8 cellular contexts compared by ENCODE assay signal in genomic region chr4:129092636-129093172, GRCh38. TPM values are rescaled to one million over a fixed set of nuclear protein-coding genes. Genes with fewer than 3 reads are reported as not detected.
A peak's percentile ranks its signal among the peaks of the same experiment; 100 is the strongest.
DNase-seq lines count a peak whose midpoint lies in the region; ATAC-seq and TF ChIP-seq lines count a peak whose summit lies in the region.

No MANE protein-coding gene starts in this region.

- H3K27me3 ChIP-seq in mucosa of rectum (ENCODE audit: control insufficient read depth in 2 of 2, insufficient read depth in 2 of 2, low read length in 2 of 2) = no peaks in the 10 kb centered on the region

- no peak overlapping the region for H3K27ac Mint-ChIP-seq in activated CD4-positive, alpha-beta T cell treated with anti-CD3 and anti-CD28 coated beads for 36 hours

- no peak overlapping the region for H3K4me3 Mint-ChIP-seq in activated CD4-positive, alpha-beta T cell treated with anti-CD3 and anti-CD28 coated beads for 36 hours

- no peak for ATAC-seq in activated CD4-positive, alpha-beta T cell treated with anti-CD3 and anti-CD28 coated beads for 36 hours
- no peak for ATAC-seq in left lobe of liver

- H3K9ac ChIP-seq in mucosa of rectum (ENCODE audit: low read depth in 1 of 2, low read length in 2 of 2) = peak overlapping the region; percentile 95 to 100

- H3K36me3 Mint-ChIP-seq in activated CD4-positive, alpha-beta T cell treated with anti-CD3 and anti-CD28 coated beads for 36 hours (ENCODE audit: low read depth) = peaks cover 3% of the 10 kb centered on the region

- DNase-seq in AG20443 (ENCODE audit: low spot score) = peak; percentile 19
- DNase-seq in LNCaP clone FGC (ENCODE audit: low read depth) = no peak
- peak; percentile 31 for DNase-seq in dermis microvascular lymphatic vessel endothelial cell (ENCODE audit: low read depth in 2 of 2)
- DNase-seq in activated CD4-positive, alpha-beta T cell treated with anti-CD3 and anti-CD28 coated beads for 36 hours = no peak
- no peak for DNase-seq in T-helper 2 cell
- DNase-seq in foreskin melanocyte = no peak
- DNase-seq in left lobe of liver (ENCODE audit: low spot score) = no peak

- POLR2A ChIA-PET in activated CD4-positive, alpha-beta T cell treated with anti-CD3 and anti-CD28 coated beads for 36 hours (lab: Charles Lee) = interaction anchor here (0.6 to 1.7 kb wide), 4 partner anchors 13 to 804 kb away, joined by 3 to 13 read pairs (median 4); no protein-coding TSS in a partner anchor

- no peaks in the 10 kb centered on the region for H3K27me3 Mint-ChIP-seq in activated CD4-positive, alpha-beta T cell treated with anti-CD3 and anti-CD28 coated beads for 36 hours

- H3K4me1 ChIP-seq in mucosa of rectum (ENCODE audit: control insufficient read depth in 2 of 2, insufficient read depth in 2 of 2, low read length in 2 of 2) = peaks cover 16% of the 10 kb centered on the region in 2 donors

- H3K4me3 ChIP-seq in LNCaP clone FGC (ENCODE audit: low read depth, low read length) = peak overlapping the region; percentile 86
- H3K4me3 ChIP-seq in mucosa of rectum (ENCODE audit: low read length in 2 of 2) = peak overlapping the region; percentile 90 to 95

- H3K9me3 Mint-ChIP-seq in activated CD4-positive, alpha-beta T cell treated with anti-CD3 and anti-CD28 coated beads for 36 hours (ENCODE audit: low read depth) = no peaks in the 10 kb centered on the region

- H3K4me1 Mint-ChIP-seq in activated CD4-positive, alpha-beta T cell treated with anti-CD3 and anti-CD28 coated beads for 36 hours = peaks cover 30% of the 10 kb centered on the region

- no peak for TF ChIP-seq CTCF in LNCaP clone FGC (IDR thresholded peaks at IDR 0.05; ENCODE audit: control insufficient read depth, extremely low read depth, insufficient read depth)

- CTCF ChIA-PET in activated CD4-positive, alpha-beta T cell treated with anti-CD3 and anti-CD28 coated beads for 36 hours (lab: Charles Lee) = interaction anchor here (0.5 to 1.4 kb wide), 6 partner anchors 33 to 887 kb away, joined by 3 to 4 read pairs (median 3); no protein-coding TSS in a partner anchor

- intact Hi-C loops in activated CD4-positive, alpha-beta T cell treated with anti-CD3 and anti-CD28 coated beads for 36 hours (cut with DNase I, micrococcal nuclease) = loop anchor here (1.0 to 5.0 kb wide), 8 partner anchors 230 to 1210 kb away; partner anchors contain the start of genes ABHD18 (in 1 of the 2), MFSD8 (in 1 of the 2) and PLK4 (in 1 of the 2)

- H3K36me3 ChIP-seq in mucosa of rectum (ENCODE audit: control insufficient read depth in 2 of 2, insufficient read depth in 2 of 2, low read length in 2 of 2) = no peaks in the 10 kb centered on the region

- H3K27ac ChIP-seq in mucosa of rectum (ENCODE audit: low read depth in 2 of 2, low read length in 2 of 2) = peak overlapping the region; percentile 99

- no peaks in the 10 kb centered on the region for H3K9me3 ChIP-seq in mucosa of rectum (ENCODE audit: control insufficient read depth in 2 of 2, low read length in 2 of 2)

RNA-seq across cellular contexts. Expression of gene SCLT1, which starts 0.6 kb away (rescaled TPM):
- 7.2 and 8.0 TPM in 2 replicates for total RNA-seq in dermis microvascular lymphatic vessel endothelial cell
- 10 to 100 TPM; 18.7 to 19.3 TPM for total RNA-seq in activated CD4-positive, alpha-beta T cell treated with anti-CD3 and anti-CD28 coated beads for 36 hours
- total RNA-seq in left lobe of liver = 2.5 TPM

RNA-seq across cellular contexts. Expression of gene C4orf33, which starts 3.2 kb away (rescaled TPM):
- total RNA-seq in dermis microvascular lymphatic vessel endothelial cell (3.0 and 3.6 TPM in 2 replicates), left lobe of liver (4.0 TPM)
- total RNA-seq in activated CD4-positive, alpha-beta T cell treated with anti-CD3 and anti-CD28 coated beads for 36 hours = 10 to 100 TPM; 14.8 to 16.9 TPM

Comparison
In these comparisons a context has a peak if more than half of its experiments do, and no peak if none do; other contexts are left out.
1. DNase-seq: peak in AG20443 (single experiment) and dermis microvascular lymphatic vessel endothelial cell (2 of 2); none in LNCaP clone FGC (single experiment), activated CD4-positive, alpha-beta T cell treated with anti-CD3 and anti-CD28 coated beads for 36 hours (single experiment), T-helper 2 cell (0 of 5), foreskin melanocyte (single experiment) and left lobe of liver (single experiment).